In genomic region chr6:166619912-166620311, GRCh38 we compare ENCODE assay signal across 12 cellular contexts. TPM values are rescaled to one million over a fixed set of nuclear protein-coding genes. Genes with fewer than 3 reads are reported as not detected.
DNase-seq lines count a peak whose midpoint lies in the region; ATAC-seq and TF ChIP-seq lines count a peak whose summit lies in the region.
"Had no signal": no experiment of that assay in that cellular context is flagged by ENCODE, and none has a peak within 500 bp of the region (broad histone marks: within the 10 kb centered on the region; RNA-seq: fewer than 3 reads in every experiment).

No MANE protein-coding gene starts in this region.

- H3K4me1 ChIP-seq in lower lobe of right lung = peaks cover 89% of the 10 kb centered on the region
- H3K4me1 ChIP-seq in upper lobe of left lung = peaks cover 76 to 87% (median 85%) of the 10 kb centered on the region in 4 donors

- intact Hi-C loops in lower lobe of right lung (cut with DNase I) = loop anchor here (10.0 kb wide), 1 partner anchor 65 kb away; no protein-coding TSS in a partner anchor

- no peak overlapping the region for H3K4me3 Mint-ChIP-seq in activated T-cell treated with anti-CD3 and anti-CD28 coated beads, Interleukin-2, amount 50 U/mL, for 24 hours
- H3K4me3 Mint-ChIP-seq: naive thymus-derived CD8-positive, alpha-beta T cell had no signal

- TF ChIP-seq CTCF in lower lobe of right lung (IDR thresholded peaks at IDR 0.05) (no peak), upper lobe of left lung (IDR thresholded peaks at IDR 0.05) (no peak)

- TF ChIP-seq RAD21 in Ishikawa (IDR thresholded peaks at IDR 0.05; ENCODE audit: low read depth) = no peak

- WGBS in upper lobe of left lung, 2 donors = 51 to 58% methylated on average over 2 to 3 of the region's 3 CpGs

- peaks cover 15% of the 10 kb centered on the region for H3K27me3 Mint-ChIP-seq in activated T-cell treated with anti-CD3 and anti-CD28 coated beads, Interleukin-2, amount 50 U/mL, for 24 hours

- H3K27me3 ChIP-seq in lower lobe of right lung (ENCODE audit: low read depth) (no peaks in the 10 kb centered on the region), upper lobe of left lung (no peaks in the 10 kb centered on the region)
- H3K27me3 ChIP-seq: Peyer's patch had no signal

- H3K4me1 Mint-ChIP-seq in activated T-cell treated with anti-CD3 and anti-CD28 coated beads, Interleukin-2, amount 50 U/mL, for 24 hours (ENCODE audit: low read depth) = no peaks in the 10 kb centered on the region

- H3K36me3 Mint-ChIP-seq in activated T-cell treated with anti-CD3 and anti-CD28 coated beads, Interleukin-2, amount 50 U/mL, for 24 hours (ENCODE audit: low read depth) = no peaks in the 10 kb centered on the region

- no peaks in the 10 kb centered on the region for H3K9me3 ChIP-seq in lower lobe of right lung
- no peaks in the 10 kb centered on the region for H3K9me3 ChIP-seq in upper lobe of left lung
- H3K9me3 ChIP-seq: Peyer's patch had no signal

- H3K36me3 ChIP-seq in lower lobe of right lung = peaks cover 16% of the 10 kb centered on the region
- H3K36me3 ChIP-seq in upper lobe of left lung = peaks cover 2 to 23% (median 6%) of the 10 kb centered on the region in 4 donors
- H3K36me3 ChIP-seq: Peyer's patch had no signal

- H3K9me3 Mint-ChIP-seq in activated T-cell treated with anti-CD3 and anti-CD28 coated beads, Interleukin-2, amount 50 U/mL, for 24 hours = no peaks in the 10 kb centered on the region
- H3K9me3 Mint-ChIP-seq: naive thymus-derived CD8-positive, alpha-beta T cell had no signal

- H3K4me3 ChIP-seq in lower lobe of right lung = no peak overlapping the region
- H3K4me3 ChIP-seq in upper lobe of left lung = no peak overlapping the region
- H3K4me3 ChIP-seq: GM12878, Peyer's patch had no signal

- no peak overlapping the region for H3K27ac Mint-ChIP-seq in activated T-cell treated with anti-CD3 and anti-CD28 coated beads, Interleukin-2, amount 50 U/mL, for 24 hours
- H3K27ac Mint-ChIP-seq: naive thymus-derived CD8-positive, alpha-beta T cell had no signal

- ATAC-seq in lower lobe of right lung (peak; percentile 73 to 82), upper lobe of left lung (ENCODE audit: low FRiP score in 2 of 2) (peak; percentile 74 to 78), GM18520 (IDR thresholded peaks at IDR 0.05; ENCODE audit: unreplicated experiment) (no peak), HG02623 (IDR thresholded peaks at IDR 0.05; ENCODE audit: unreplicated experiment) (no peak)
- ATAC-seq: GM12878; naive thymus-derived CD8-positive, alpha-beta T cell had no signal

- no peak for TF ChIP-seq POLR2A in upper lobe of left lung (IDR thresholded peaks at IDR 0.05)

- DNase-seq in dedifferentiated amniotic fluid mesenchymal stem cell (ENCODE audit: extremely low spot score) = peak; percentile 96
- peak; percentile 64 for DNase-seq in lower lobe of right lung
- peak in 1 of 2 donors; percentile 74 for DNase-seq in upper lobe of left lung
- no peak for DNase-seq in activated T-cell treated with anti-CD3 and anti-CD28 coated beads, Interleukin-2, amount 50 U/mL, for 24 hours
- no peak for DNase-seq in NCI-H2227 treated with DMSO at 0.1 percent for 48 hours (lab: John Stamatoyannopoulos, UW)
- DNase-seq: activated CD8-positive, alpha-beta memory T cell treated with anti-CD3 and anti-CD28 coated beads, Interleukin-2, amount 50 U/mL, for 48 hours; naive thymus-derived CD8-positive, alpha-beta T cell had no signal

- TF ChIP-seq EP300 in Ishikawa (IDR thresholded peaks at IDR 0.05; ENCODE audit: borderline replicate concordance) (no peak), upper lobe of left lung (IDR thresholded peaks at IDR 0.05) (peak in 1 of 4 donors; percentile 86)

- H3K27ac ChIP-seq in lower lobe of right lung (peak overlapping the region; percentile 79), upper lobe of left lung (peak overlapping the region; percentile 78 to 87 (median 78))

TF ChIP-seq in Ishikawa, 13 proteins besides CTCF, POLR2A, EP300 and RAD21:
- TF ChIP-seq, protein P1, sequence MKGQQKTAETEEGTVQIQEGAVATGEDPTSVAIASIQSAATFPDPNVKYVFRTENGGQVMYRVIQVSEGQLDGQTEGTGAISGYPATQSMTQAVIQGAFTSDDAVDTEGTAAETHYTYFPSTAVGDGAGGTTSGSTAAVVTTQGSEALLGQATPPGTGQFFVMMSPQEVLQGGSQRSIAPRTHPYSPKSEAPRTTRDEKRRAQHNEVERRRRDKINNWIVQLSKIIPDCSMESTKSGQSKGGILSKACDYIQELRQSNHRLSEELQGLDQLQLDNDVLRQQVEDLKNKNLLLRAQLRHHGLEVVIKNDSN (IDR thresholded peaks at IDR 0.05) = no peak
- TF ChIP-seq FOXM1 (IDR thresholded peaks at IDR 0.05; ENCODE audit: borderline replicate concordance, low read depth) (no peak), CEBPB (IDR thresholded peaks at IDR 0.05) (peak; percentile 73), TEAD4 (IDR thresholded peaks at IDR 0.05) (0 out of 2 replicates have a peak, but pooled peaks have one; percentile 25), NFIC (IDR thresholded peaks at IDR 0.05) (peak; percentile 28; the same call in 1 of the 2 replicates)

RNA-seq across cellular contexts. Expression of gene RPS6KA2, which starts 7.1 kb away (rescaled TPM):
- total RNA-seq in lower lobe of right lung (102 TPM), upper lobe of left lung (100 to 1,000 TPM; 101 to 233 (median 168) TPM)

RNA-seq across cellular contexts. Expression of gene RAMACL, which starts 33.4 kb away (rescaled TPM):
- total RNA-seq in lower lobe of right lung (6.6 TPM), upper lobe of left lung (10 to 100 TPM in 3 of 6 donors, 1 to 10 TPM in 3; 3.7 to 13.0 (median 7.9) TPM)

Comparison
In these comparisons a context has a peak if more than half of its experiments do, and no peak if none do; other contexts are left out.
1. DNase-seq: peak in dedifferentiated amniotic fluid mesenchymal stem cell (single experiment) and lower lobe of right lung (single experiment); none in activated T-cell treated with anti-CD3 and anti-CD28 coated beads, Interleukin-2, amount 50 U/mL, for 24 hours (single experiment) and NCI-H2227 treated with DMSO at 0.1 percent for 48 hours (single experiment).
2. ATAC-seq: peak in lower lobe of right lung (2 of 2) and upper lobe of left lung (2 of 2); none in GM18520 (single experiment) and HG02623 (single experiment).